In genomic region chr13:28429685-28430290, GRCh38 we compare ENCODE assay signal across 11 cellular contexts.
DNase-seq lines count a peak whose midpoint lies in the region; ATAC-seq and TF ChIP-seq lines count a peak whose summit lies in the region.
"Had no signal": no experiment of that assay in that cellular context is flagged by ENCODE, and none has a peak within 500 bp of the region (broad histone marks: within the 10 kb centered on the region; RNA-seq: fewer than 3 reads in every experiment).

No MANE protein-coding gene starts in this region.

- no peak for TF ChIP-seq CTCF in GM12875 (IDR thresholded peaks at IDR 0.05; ENCODE audit: borderline replicate concordance, insufficient read depth, low read depth, low read length)
- TF ChIP-seq CTCF in esophagus muscularis mucosa (IDR thresholded peaks at IDR 0.05) = no peak

- 71% methylated on average over 10 of the region's 10 CpGs for WGBS in esophagus muscularis mucosa

- no peak for TF ChIP-seq EP300 in esophagus muscularis mucosa (IDR thresholded peaks at IDR 0.05)

- H3K4me3 Mint-ChIP-seq in effector memory CD8-positive, alpha-beta T cell = no peak overlapping the region

- no peaks in the 10 kb centered on the region for H3K9me3 ChIP-seq in esophagus muscularis mucosa

- H3K9me3 Mint-ChIP-seq in effector memory CD8-positive, alpha-beta T cell = no peaks in the 10 kb centered on the region

- no peak overlapping the region for H3K27ac ChIP-seq in esophagus muscularis mucosa (replicated peaks in 1 of 4)

- H3K4me3 ChIP-seq in GM12875 (ENCODE audit: low read depth, low read length) (peak overlapping the region; percentile 29), esophagus muscularis mucosa (no peak overlapping the region)

- peak; percentile 94 for ATAC-seq in GM21423 (IDR thresholded peaks at IDR 0.05; ENCODE audit: unreplicated experiment)
- peak; percentile 88 for ATAC-seq in HG03342 (IDR thresholded peaks at IDR 0.05; ENCODE audit: unreplicated experiment)
- peak; percentile 32 for ATAC-seq in effector memory CD8-positive, alpha-beta T cell (replicated peaks)

- DNase-seq in effector memory CD8-positive, alpha-beta T cell = no peak
- DNase-seq in esophagus muscularis mucosa (ENCODE audit: extremely low spot score) (no peak), SHP77 (lab: John Stamatoyannopoulos, UW) (no peak), DMS114 treated with DMSO at 0.1 percent for 48 hours (lab: John Stamatoyannopoulos, UW; ENCODE audit: unreplicated experiment) (no peak)
- DNase-seq in stimulated activated CD4-positive, alpha-beta T cell treated with anti-CD3 and anti-CD28 coated beads, Interleukin-15, amount 100 ng/mL, for 24 hours = no peak
- DNase-seq: activated effector memory CD4-positive, alpha-beta T cell treated with Interleukin-2 at 50 U/mL for 16 hours; DND-41; NCI-H69 had no signal

- H3K4me1 Mint-ChIP-seq in effector memory CD8-positive, alpha-beta T cell (ENCODE audit: low read depth in 2 of 2) = no peaks in the 10 kb centered on the region

- no peaks in the 10 kb centered on the region for H3K36me3 Mint-ChIP-seq in effector memory CD8-positive, alpha-beta T cell (ENCODE audit: insufficient read depth)

- peaks cover 20 to 33% of the 10 kb centered on the region in 2 donors for H3K27me3 Mint-ChIP-seq in effector memory CD8-positive, alpha-beta T cell

- H3K4me1 ChIP-seq in esophagus muscularis mucosa = no peaks in the 10 kb centered on the region

- H3K36me3 ChIP-seq in esophagus muscularis mucosa = peaks cover 0 to 45% (median 0%) of the 10 kb centered on the region in 4 donors

- intact Hi-C loops in esophagus muscularis mucosa (cut with DNase I) = no loop called here

- no peak for TF ChIP-seq POLR2A in esophagus muscularis mucosa (IDR thresholded peaks at IDR 0.05; ENCODE audit: low read depth)

- peaks cover 0 to 7% (median 0%) of the 10 kb centered on the region in 4 donors for H3K27me3 ChIP-seq in esophagus muscularis mucosa

- no peak overlapping the region for H3K27ac Mint-ChIP-seq in effector memory CD8-positive, alpha-beta T cell

Comparison
In these comparisons a context has a peak if more than half of its experiments do, and no peak if none do; other contexts are left out.
1. ATAC-seq: peak in every context shown above with its lines; median percentile 94 in GM21423; 88 in HG03342; 32 in effector memory CD8-positive, alpha-beta T cell.